10 cellular contexts compared by ENCODE assay signal in the genomic region with DNA sequence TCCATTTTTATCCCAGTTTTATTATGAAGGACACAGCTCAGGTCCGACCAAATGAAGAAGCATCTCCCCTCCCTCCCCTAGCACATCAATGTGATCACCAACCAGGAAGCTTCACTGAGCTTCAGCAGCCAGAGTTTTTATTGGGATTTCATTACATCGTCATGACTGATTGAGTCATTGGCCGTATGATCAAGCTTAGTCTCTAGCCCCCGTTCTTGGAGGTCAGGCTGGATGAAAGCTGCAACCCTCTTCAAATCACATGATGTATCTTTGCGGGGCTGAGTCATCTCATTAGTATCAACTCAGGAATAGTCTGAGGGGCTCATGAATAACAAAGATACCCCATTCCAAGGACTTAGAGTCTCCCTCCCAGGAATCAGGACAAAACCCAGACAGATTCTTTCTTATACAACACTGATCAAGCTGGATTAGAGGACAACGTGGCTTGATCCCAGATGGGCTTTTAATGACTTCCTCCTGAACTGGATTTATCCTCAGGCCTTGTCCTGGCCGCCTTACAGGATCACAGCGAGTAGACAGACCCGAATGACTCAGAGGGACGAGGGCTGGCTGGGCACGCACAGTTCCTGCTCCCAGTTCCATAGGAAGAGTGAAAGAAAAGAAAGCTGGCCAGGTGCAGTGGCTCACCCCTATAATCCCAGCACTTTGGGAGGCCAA. TPM values are rescaled to one million over a fixed set of nuclear protein-coding genes. Genes with fewer than 3 reads are reported as not detected.
A peak's percentile ranks its signal among the peaks of the same experiment; 100 is the strongest.
DNase-seq lines count a peak whose midpoint lies in the region; ATAC-seq and TF ChIP-seq lines count a peak whose summit lies in the region.
"Had no signal": no experiment of that assay in that cellular context is flagged by ENCODE, and none has a peak within 500 bp of the region (broad histone marks: within the 10 kb centered on the region; RNA-seq: fewer than 3 reads in every experiment).

No MANE protein-coding gene starts in this region.

- ATAC-seq in mucosa of descending colon, result peak; percentile 18
- no peak for ATAC-seq in HG02642 (IDR thresholded peaks at IDR 0.05; ENCODE audit: poor library complexity, unreplicated experiment)

- no peaks in the 10 kb centered on the region for H3K36me3 ChIP-seq in mucosa of descending colon (ENCODE audit: low read depth)

- H3K4me1 ChIP-seq in mucosa of descending colon (ENCODE audit: low read depth), result no peaks in the 10 kb centered on the region

- H3K9me3 ChIP-seq in mucosa of descending colon, result no peaks in the 10 kb centered on the region

- peak; percentile 30 for DNase-seq in ACHN
- DNase-seq in HT1080 (ENCODE audit: low read depth), result peak; percentile 95
- peak; percentile 67 to 93 for DNase-seq in cardiac fibroblast (ENCODE audit: low read depth in 2 of 2)
- peak in 1 of 3 donors; percentile 27 for DNase-seq in mucosa of descending colon
- DNase-seq in DMS 273 (lab: John Stamatoyannopoulos, UW; ENCODE audit: unreplicated experiment), result no peak
- no peak for DNase-seq in coronary artery (ENCODE audit: low spot score)
- DNase-seq in retina, result no peak
- DNase-seq: activated CD4-positive, alpha-beta T cell treated with anti-CD3 and anti-CD28 coated beads, Interleukin-2, amount 10 ng/mL, durations not matched to agents 7 days and 5 days; NCI-H1694 had no signal

- H3K27ac ChIP-seq in coronary artery, result peak overlapping the region in 1 of 2 donors; percentile 10

- TF ChIP-seq CTCF in cardiac fibroblast (IDR thresholded peaks at IDR 0.05; ENCODE audit: low read depth, low read length) (no peak), mucosa of descending colon (IDR thresholded peaks at IDR 0.05) (no peak), coronary artery (IDR thresholded peaks at IDR 0.05) (no peak)

- H3K4me3 ChIP-seq in cardiac fibroblast (replicated peaks in 1 of 2; ENCODE audit: low read depth in 2 of 2, low read length in 2 of 2), result no peak overlapping the region
- no peak overlapping the region for H3K4me3 ChIP-seq in mucosa of descending colon
- H3K4me3 ChIP-seq in coronary artery, result no peak overlapping the region

- in situ Hi-C loops in ACHN (cut with HindIII; ENCODE audit: low pct_ligation_motif_present, low pct_unique_long_range_greater_than_20kb, low sequenced_read_pairs), result no loop called here

- intact Hi-C loops in mucosa of descending colon (cut with DNase I, micrococcal nuclease), result no loop called here

RNA-seq across cellular contexts. Expression of a gene that starts 14.5 kb away (rescaled TPM):
- 36.5 and 46.6 TPM in 2 replicates for total RNA-seq in HT1080 (2014; rRNA removed; shearing (Covaris generic))
- polyA plus RNA-seq in HT1080 (2015; cell fraction: cytosol; rRNA removed), result 47.7 and 51.3 TPM in 2 replicates
- 31.0 and 36.1 TPM in 2 replicates for polyA plus RNA-seq in HT1080 (2015; cell fraction: nucleus; rRNA removed)
- 10 to 100 TPM; 12.0 to 15.6 (median 12.1) TPM for total RNA-seq in mucosa of descending colon

Comparison
In these comparisons a context has a peak if more than half of its experiments do, and no peak if none do; other contexts are left out.
1. DNase-seq: peak in ACHN (single experiment), HT1080 (single experiment) and cardiac fibroblast (2 of 2); none in DMS 273 (single experiment), coronary artery (single experiment) and retina (single experiment).